ENCODE assay signal across 8 cellular contexts in the genomic region with DNA sequence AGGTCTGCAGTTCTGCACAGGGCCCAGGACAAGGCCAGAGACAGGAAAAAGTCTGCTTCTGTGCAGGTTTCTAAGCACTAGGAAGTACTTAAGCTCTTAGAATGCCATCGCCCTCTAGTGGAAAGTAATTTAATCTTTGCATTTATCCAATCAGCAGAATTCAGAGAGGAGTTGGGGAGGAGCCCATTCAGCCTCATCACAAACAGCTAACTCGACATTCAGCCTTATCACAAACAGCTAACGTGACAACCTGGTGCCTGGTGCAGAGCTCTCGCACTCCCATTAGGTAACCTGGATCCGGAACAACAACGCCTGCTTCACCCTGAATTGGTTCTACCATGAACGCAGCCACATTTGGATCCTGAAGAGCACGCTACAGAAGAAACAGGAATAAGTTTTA. TPM values are rescaled to one million over a fixed set of nuclear protein-coding genes. Genes with fewer than 3 reads are reported as not detected.
A peak's percentile ranks its signal among the peaks of the same experiment; 100 is the strongest.
DNase-seq lines count a peak whose midpoint lies in the region; ATAC-seq lines count a peak whose summit lies in the region.

No MANE protein-coding gene starts in this region.

- peaks cover 43% of the 10 kb centered on the region for H3K36me3 Mint-ChIP-seq in effector memory CD8-positive, alpha-beta T cell (ENCODE audit: insufficient read depth)

- H3K4me1 Mint-ChIP-seq in effector memory CD8-positive, alpha-beta T cell (ENCODE audit: low read depth in 2 of 2), result peaks cover 8 to 16% of the 10 kb centered on the region in 2 donors

- H3K27me3 ChIP-seq in BLaER1, result no peaks in the 10 kb centered on the region

- H3K4me2 ChIP-seq in BLaER1, result peak overlapping the region; percentile 1; the same call in 1 of the 2 replicates

- no peak overlapping the region for H3K9ac ChIP-seq in BLaER1

- H3K4me1 ChIP-seq in BLaER1, result peaks cover 13% of the 10 kb centered on the region

- H3K27ac ChIP-seq in BLaER1, result no peak overlapping the region

- H3K4me3 ChIP-seq in BLaER1, result no peak overlapping the region

- no peaks in the 10 kb centered on the region for H3K9me3 ChIP-seq in BLaER1

- DNase-seq in NCI-H1930 (lab: John Stamatoyannopoulos, UW) (peak; percentile 39 to 53), SW 1271 (lab: John Stamatoyannopoulos, UW) (peak; percentile 34 to 67), mesenteric fat pad (ENCODE audit: low spot score) (peak; percentile 24)
- peak; percentile 24 to 30 (median 29) for DNase-seq in effector memory CD8-positive, alpha-beta T cell
- no peak for DNase-seq in stimulated activated CD4-positive, alpha-beta T cell treated with anti-CD3 and anti-CD28 coated beads, Interleukin-4, amount 100 ng/mL, for 4 hours

- H3K36me3 ChIP-seq in BLaER1, result peaks cover 79% of the 10 kb centered on the region

- peak overlapping the region; percentile 76 to 83 for H3K27ac Mint-ChIP-seq in effector memory CD8-positive, alpha-beta T cell

- H3K4me3 Mint-ChIP-seq in effector memory CD8-positive, alpha-beta T cell, result no peak overlapping the region

- no peaks in the 10 kb centered on the region for H3K9me3 Mint-ChIP-seq in effector memory CD8-positive, alpha-beta T cell

- no peaks in the 10 kb centered on the region for H3K27me3 Mint-ChIP-seq in effector memory CD8-positive, alpha-beta T cell

- ATAC-seq in GM18517 (IDR thresholded peaks at IDR 0.05; ENCODE audit: unreplicated experiment), result peak; percentile 79
- ATAC-seq in HG03025 (IDR thresholded peaks at IDR 0.05; ENCODE audit: low FRiP score, unreplicated experiment), result peak; percentile 61
- peak; percentile 99 for ATAC-seq in effector memory CD8-positive, alpha-beta T cell (replicated peaks)

- H4K20me1 ChIP-seq in BLaER1, result no peaks in the 10 kb centered on the region

RNA-seq across cellular contexts. Expression of a gene that starts 15.2 kb away (rescaled TPM):
- total RNA-seq in mesenteric fat pad, result 69.9 TPM

RNA-seq across cellular contexts. Expression of a gene that starts 46.3 kb away (rescaled TPM):
- not detected for total RNA-seq in mesenteric fat pad

RNA-seq across cellular contexts. Expression of a gene that starts 58.1 kb away (rescaled TPM):
- total RNA-seq in mesenteric fat pad, result 15.9 TPM

Comparison
In these comparisons a context has a peak if more than half of its experiments do, and no peak if none do; other contexts are left out.
1. DNase-seq: peak in NCI-H1930 (2 of 2), SW 1271 (2 of 2), effector memory CD8-positive, alpha-beta T cell (3 of 3) and mesenteric fat pad (single experiment); none in stimulated activated CD4-positive, alpha-beta T cell treated with anti-CD3 and anti-CD28 coated beads, Interleukin-4, amount 100 ng/mL, for 4 hours (0 of 2).
2. Peak in every context shown above with its lines, with median percentiles within 50 percentile points of each other: ATAC-seq.